ENCODE assay signal across 10 cellular contexts in the genomic region with DNA sequence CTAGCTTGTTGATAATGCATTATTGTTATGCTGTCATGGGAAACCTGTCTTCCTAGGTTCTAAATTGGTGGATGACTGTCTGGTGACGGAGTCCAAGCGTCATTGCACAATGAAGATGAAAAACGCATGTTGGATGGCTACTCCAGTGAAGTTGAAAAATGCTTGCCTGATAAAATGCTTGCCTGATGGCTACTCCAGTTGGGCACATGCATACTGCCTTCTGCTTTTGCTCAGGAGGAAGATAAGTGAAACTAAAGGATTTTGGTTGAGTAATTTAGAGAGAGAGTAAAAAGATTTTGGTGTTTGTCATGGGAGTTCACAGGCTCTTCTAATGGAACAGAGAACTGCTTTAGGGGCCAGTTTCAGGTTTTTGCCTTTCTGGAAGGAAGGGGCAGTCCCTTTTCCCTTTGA.
A peak's percentile ranks its signal among the peaks of the same experiment; 100 is the strongest.
DNase-seq lines count a peak whose midpoint lies in the region; ATAC-seq, FAIRE-seq and TF ChIP-seq lines count a peak whose summit lies in the region.
"Had no signal": no experiment of that assay in that cellular context is flagged by ENCODE, and none has a peak within 500 bp of the region (broad histone marks: within the 10 kb centered on the region; RNA-seq: fewer than 3 reads in every experiment).

No MANE protein-coding gene starts in this region.

- H3K4me3 Mint-ChIP-seq in type B pancreatic cell, result no peak overlapping the region

- peaks cover 8% of the 10 kb centered on the region; the same call in 1 of the 2 replicates for H3F3A ChIP-seq in SU-DHL-6 (ENCODE audit: insufficient read depth)

- H3K27me3 ChIP-seq in SU-DHL-6 (ENCODE audit: low read length) (no peaks in the 10 kb centered on the region), gastroesophageal sphincter (no peaks in the 10 kb centered on the region)

- WGBS in gastroesophageal sphincter (ENCODE audit: low coverage in 1 of 2), 2 donors, result 30 to 55% methylated on average over 3 of the region's 3 CpGs

- H3K9me3 Mint-ChIP-seq in type B pancreatic cell, result no peaks in the 10 kb centered on the region

- H3K4me1 Mint-ChIP-seq in type B pancreatic cell (ENCODE audit: unreplicated experiment), result peaks cover 23% of the 10 kb centered on the region

- no peak overlapping the region for H3K9ac ChIP-seq in SU-DHL-6 (ENCODE audit: low read length)
- no peak overlapping the region for H3K9ac ChIP-seq in kidney (ENCODE audit: low read length in 2 of 2)
- H3K9ac ChIP-seq: parathyroid adenoma had no signal

- TF ChIP-seq POLR2A in gastroesophageal sphincter (IDR thresholded peaks at IDR 0.05), result no peak

- TF ChIP-seq CTCF in SU-DHL-6 (IDR thresholded peaks at IDR 0.05; ENCODE audit: insufficient read depth, low read length, poor library complexity, severe bottlenecking) (no peak), gastroesophageal sphincter (IDR thresholded peaks at IDR 0.05) (no peak), type B pancreatic cell (conservative IDR thresholded peaks at IDR 0.05) (no peak), kidney (IDR thresholded peaks at IDR 0.05; ENCODE audit: borderline replicate concordance, extremely low read depth, insufficient read depth) (no peak)

- H3K4me1 ChIP-seq in gastroesophageal sphincter (peaks cover 0 to 39% (median 5%) of the 10 kb centered on the region in 3 donors), kidney (ENCODE audit: control insufficient read depth in 1 of 2, insufficient read depth in 1 of 2, low read depth in 1 of 2, low read length in 2 of 2) (peaks cover 1 to 10% of the 10 kb centered on the region in 2 donors)
- H3K4me1 ChIP-seq: parathyroid adenoma had no signal

- H3K36me3 ChIP-seq in SU-DHL-6 (ENCODE audit: low read length), result no peaks in the 10 kb centered on the region
- no peaks in the 10 kb centered on the region for H3K36me3 ChIP-seq in gastroesophageal sphincter
- no peaks in the 10 kb centered on the region for H3K36me3 ChIP-seq in kidney (ENCODE audit: control insufficient read depth in 1 of 2, insufficient read depth in 2 of 2, low read length in 2 of 2)

- H3K9me3 ChIP-seq in SU-DHL-6 (ENCODE audit: insufficient read depth, low read length) (no peaks in the 10 kb centered on the region), gastroesophageal sphincter (no peaks in the 10 kb centered on the region), kidney (ENCODE audit: control insufficient read depth in 1 of 2, low read length in 2 of 2) (no peaks in the 10 kb centered on the region)

- DNase-seq in Right ventricle myocardium inferior (ENCODE audit: missing footprints), result no peak
- DNase-seq in cardiac septum (ENCODE audit: low spot score), result no peak
- no peak for DNase-seq in type B pancreatic cell (ENCODE audit: extremely low spot score, unreplicated experiment)
- no peak for DNase-seq in kidney
- DNase-seq: activated CD4-positive, alpha-beta T cell treated with anti-CD3 and anti-CD28 coated beads for 4 hours had no signal

- H4K20me1 ChIP-seq in SU-DHL-6 (ENCODE audit: low read depth, low read length), result no peaks in the 10 kb centered on the region

- peaks cover under 1% of the 10 kb centered on the region for H3K36me3 Mint-ChIP-seq in type B pancreatic cell

- H3K4me3 ChIP-seq in SU-DHL-6 (ENCODE audit: insufficient read depth, low read length, poor library complexity, severe bottlenecking) (no peak overlapping the region), gastroesophageal sphincter (no peak overlapping the region), kidney (ENCODE audit: low read length in 2 of 2) (no peak overlapping the region)

- intact Hi-C loops in Right ventricle myocardium inferior (cut with DNase I), result no loop called here
- intact Hi-C loops in cardiac septum (cut with DNase I), result no loop called here
- intact Hi-C loops in kidney (cut with DNase I), result no loop called here

- H3K9me2 ChIP-seq in SU-DHL-6 (replicated peaks; ENCODE audit: insufficient read depth, low read length), result no peaks in the 10 kb centered on the region

- no peaks in the 10 kb centered on the region for H3K27me3 Mint-ChIP-seq in type B pancreatic cell

- no peak for TF ChIP-seq EP300 in gastroesophageal sphincter (IDR thresholded peaks at IDR 0.05)

- no peak overlapping the region for H2AFZ ChIP-seq in SU-DHL-6 (ENCODE audit: low read depth, low read length, severe bottlenecking)
- H2AFZ ChIP-seq: parathyroid adenoma had no signal

- H3K4me2 ChIP-seq in SU-DHL-6 (ENCODE audit: low read depth, low read length, poor library complexity, severe bottlenecking), result no peak overlapping the region

- H3K27ac ChIP-seq in SU-DHL-6 (ENCODE audit: low read depth, low read length), result peak overlapping the region; percentile 41
- H3K27ac ChIP-seq in gastroesophageal sphincter, result peak overlapping the region in 2 of 4 donors; percentile 26 to 35
- no peak overlapping the region for H3K27ac ChIP-seq in kidney (ENCODE audit: low read depth in 2 of 2, low read length in 2 of 2)
- H3K27ac ChIP-seq: parathyroid adenoma had no signal

- peak overlapping the region; percentile 50 for H3K27ac Mint-ChIP-seq in type B pancreatic cell

- peaks cover 98% of the 10 kb centered on the region for H3K79me2 ChIP-seq in SU-DHL-6 (ENCODE audit: insufficient read depth, low read length)
- H3K79me2 ChIP-seq: parathyroid adenoma had no signal

- no peak for FAIRE-seq in kidney (lab: Jason Lieb, UNC)

- ATAC-seq in Right ventricle myocardium inferior, result peak; percentile 31
- peak; percentile 67 for ATAC-seq in gastroesophageal sphincter
- no peak for ATAC-seq in GM21825 (IDR thresholded peaks at IDR 0.05; ENCODE audit: unreplicated experiment)
- no peak for ATAC-seq in GM21526 (IDR thresholded peaks at IDR 0.05; ENCODE audit: low FRiP score, unreplicated experiment)

Comparison
In these comparisons a context has a peak if more than half of its experiments do, and no peak if none do; other contexts are left out.
1. ATAC-seq: peak in Right ventricle myocardium inferior (single experiment) and gastroesophageal sphincter (single experiment); none in GM21825 (single experiment) and GM21526 (single experiment).